20 cellular contexts compared by ENCODE assay signal in the genomic region with DNA sequence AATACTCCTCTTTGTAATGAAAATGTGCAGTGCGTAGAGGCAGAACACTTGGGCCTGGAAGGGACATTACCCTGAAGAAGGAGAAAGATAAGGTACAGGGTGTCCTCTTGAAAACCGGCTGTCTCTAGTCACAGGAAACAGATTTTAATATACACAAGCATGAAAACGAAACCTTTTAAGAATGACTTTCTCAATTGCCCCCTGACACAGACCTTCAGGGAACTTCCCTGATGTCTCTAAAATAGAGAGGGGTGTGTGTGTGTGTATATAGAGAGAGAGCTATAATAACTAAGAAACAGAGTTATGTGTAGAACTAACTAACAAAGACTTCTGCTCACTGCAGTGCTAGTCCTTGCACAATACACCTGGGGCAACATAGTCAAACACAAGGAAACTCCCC.
A peak's percentile ranks its signal among the peaks of the same experiment; 100 is the strongest.
DNase-seq lines count a peak whose midpoint lies in the region; ATAC-seq and TF ChIP-seq lines count a peak whose summit lies in the region.
"Had no signal": no experiment of that assay in that cellular context is flagged by ENCODE, and none has a peak within 500 bp of the region (broad histone marks: within the 10 kb centered on the region; RNA-seq: fewer than 3 reads in every experiment).

No MANE protein-coding gene starts in this region.

- H3K4me3 ChIP-seq in mucosa of descending colon = no peak overlapping the region
- no peak overlapping the region for H3K4me3 ChIP-seq in thyroid gland (replicated peaks in 1 of 3)
- H3K4me3 ChIP-seq: dorsolateral prefrontal cortex, esophagus muscularis mucosa, neural progenitor cell, stomach had no signal

- TF ChIP-seq CTCF in mucosa of descending colon (IDR thresholded peaks at IDR 0.05) = no peak
- TF ChIP-seq CTCF in thyroid gland (IDR thresholded peaks at IDR 0.05) = no peak

- ATAC-seq in GM18858 (IDR thresholded peaks at IDR 0.05; ENCODE audit: unreplicated experiment) = peak; percentile 86
- peak; percentile 75 for ATAC-seq in GM21619 (IDR thresholded peaks at IDR 0.05; ENCODE audit: unreplicated experiment)
- peak; percentile 93 for ATAC-seq in HG03196 (IDR thresholded peaks at IDR 0.05; ENCODE audit: unreplicated experiment)
- peak; percentile 83 for ATAC-seq in mucosa of descending colon
- ATAC-seq in HG03045 (IDR thresholded peaks at IDR 0.05; ENCODE audit: unreplicated experiment) = no peak

- no peak for TF ChIP-seq POLR2A in thyroid gland (IDR thresholded peaks at IDR 0.05)

- WGBS in thyroid gland, 2 donors = 71 to 77% methylated on average over 3 of the region's 3 CpGs

- no peaks in the 10 kb centered on the region for H3K27me3 ChIP-seq in thyroid gland
- H3K27me3 ChIP-seq: dorsolateral prefrontal cortex, esophagus muscularis mucosa, neural progenitor cell, stomach had no signal

- intact Hi-C loops in mucosa of descending colon (cut with DNase I, micrococcal nuclease) = no loop called here
- intact Hi-C loops in thyroid gland (cut with DNase I) = no loop called here

- H3K36me3 ChIP-seq in mucosa of descending colon (ENCODE audit: low read depth) = no peaks in the 10 kb centered on the region
- no peaks in the 10 kb centered on the region for H3K36me3 ChIP-seq in thyroid gland
- H3K36me3 ChIP-seq: esophagus muscularis mucosa, neural progenitor cell, stomach had no signal

- H3K9me3 ChIP-seq in mucosa of descending colon (no peaks in the 10 kb centered on the region), thyroid gland (no peaks in the 10 kb centered on the region)
- H3K9me3 ChIP-seq: Caco-2, esophagus muscularis mucosa, stomach had no signal

- peaks cover 15% of the 10 kb centered on the region for H3K4me1 ChIP-seq in mucosa of descending colon (ENCODE audit: low read depth)
- H3K4me1 ChIP-seq in thyroid gland = no peaks in the 10 kb centered on the region
- H3K4me1 ChIP-seq: Caco-2, esophagus muscularis mucosa had no signal

- H3K27ac ChIP-seq in thyroid gland = no peak overlapping the region
- H3K27ac ChIP-seq: dorsolateral prefrontal cortex, esophagus muscularis mucosa, neural progenitor cell, stomach had no signal

- DNase-seq in mucosa of descending colon (peak in 1 of 3 donors; percentile 21), cortex of kidney (lab: John Stamatoyannopoulos, UW) (no peak), thyroid gland (no peak), AG08396 (ENCODE audit: low spot score) (no peak)
- DNase-seq: activated naive CD4-positive, alpha-beta T cell treated with anti-CD3 and anti-CD28 coated beads, Interleukin-2, amount 50 U/mL, for 16 hours; Caco-2; dorsolateral prefrontal cortex; glutamatergic neuron; HFFc6; NCI-H226; retina; SIG-M5; stomach; T-helper 2 cell had no signal
